In genomic region chr15:33907326-33907725, GRCh38 we compare ENCODE assay signal across 2 cellular contexts.
TF ChIP-seq lines count a peak whose summit lies in the region.

No MANE protein-coding gene starts in this region.

TF ChIP-seq in IMR-90, 13 proteins besides CTCF, POLR2A, EP300 and RAD21 (continued from another document):
- no peak for TF ChIP-seq MAZ (IDR thresholded peaks at IDR 0.05; ENCODE audit: borderline replicate concordance, low read depth, low read length)

TF ChIP-seq in endothelial cell of umbilical vein, 7 proteins besides CTCF, POLR2A, EP300 and RAD21 (continued from another document):
- TF ChIP-seq FOS (IDR thresholded peaks at IDR 0.05; ENCODE audit: borderline replicate concordance, insufficient read depth, low read length), result no peak
- TF ChIP-seq MYC (IDR thresholded peaks at IDR 0.05; ENCODE audit: low read depth, low read length), result no peak
- TF ChIP-seq POLR2AphosphoS5 (IDR thresholded peaks at IDR 0.05; ENCODE audit: insufficient read depth, low read depth, low read length), result no peak
- TF ChIP-seq MAX (IDR thresholded peaks at IDR 0.05; ENCODE audit: insufficient read depth, insufficient read length), result no peak
- TF ChIP-seq EZH2 (IDR thresholded peaks at IDR 0.05; ENCODE audit: borderline replicate concordance, low read depth, low read length, severe bottlenecking), result no peak
